8 cellular contexts compared by ENCODE assay signal in genomic region chr18:32469691-32470131, GRCh38. TPM values are rescaled to one million over a fixed set of nuclear protein-coding genes. Genes with fewer than 3 reads are reported as not detected.
A peak's percentile ranks its signal among the peaks of the same experiment; 100 is the strongest.
DNase-seq lines count a peak whose midpoint lies in the region; ATAC-seq and TF ChIP-seq lines count a peak whose summit lies in the region.

No MANE protein-coding gene starts in this region.

- peaks cover 8% of the 10 kb centered on the region for H3K23me2 ChIP-seq in H9 (ENCODE audit: insufficient read length, low read depth, low read length, poor library complexity, severe bottlenecking)

- H2BK12ac ChIP-seq in H9 (ENCODE audit: insufficient read length, low read depth, low read length), result no peak overlapping the region

- H2BK15ac ChIP-seq in H9 (ENCODE audit: low read depth, low read length), result no peak overlapping the region

- H3F3A ChIP-seq in neural progenitor cell (ENCODE audit: low read depth), result peaks cover 25% of the 10 kb centered on the region

- no peak overlapping the region for H2BK20ac ChIP-seq in H9 (ENCODE audit: low read depth, low read length, poor library complexity, severe bottlenecking)

- no peak for ATAC-seq in Panc1
- no peak for ATAC-seq in HG03521 (IDR thresholded peaks at IDR 0.05; ENCODE audit: unreplicated experiment)

- intact Hi-C loops in Panc1 (cut with micrococcal nuclease; ENCODE audit: unreplicated experiment), result loop anchor here (2.0 to 10.0 kb wide), 2 partner anchors 199 to 305 kb away; no protein-coding TSS in a partner anchor

- no peak for TF ChIP-seq CTCF in H9 (conservative IDR thresholded peaks at IDR 0.05)
- no peak for TF ChIP-seq CTCF in Panc1 (IDR thresholded peaks at IDR 0.05)
- no peak for TF ChIP-seq CTCF in endothelial cell (IDR thresholded peaks at IDR 0.05; ENCODE audit: unreplicated experiment)
- TF ChIP-seq CTCF in neural progenitor cell (IDR thresholded peaks at IDR 0.05), result no peak

- no peak overlapping the region for H3K56ac ChIP-seq in H9 (ENCODE audit: insufficient read length, low read depth, low read length)

- CTCF ChIA-PET in Panc1 (lab: Charles Lee), result interaction anchor here (1.8 kb wide), 1 partner anchor 198 kb away, joined by 19 read pairs; no protein-coding TSS in a partner anchor

- no peak overlapping the region for H4K5ac ChIP-seq in H9 (ENCODE audit: insufficient read length, low read depth, low read length)

- no peak overlapping the region for H3T11ph ChIP-seq in H9 (ENCODE audit: low read length)

- WGBS in H9 (ENCODE audit: extremely low coverage, insufficient read length, low lambda C conversion rate), result no CpG with 5 or more reads among the region's 6 CpGs

- no peak for DNase-seq in H9
- DNase-seq in Panc1 (ENCODE audit: low read depth, low spot score), result no peak
- DNase-seq in endothelial cell (ENCODE audit: low spot score), result no peak
- DNase-seq in neural progenitor cell (ENCODE audit: low spot score), result peak; percentile 27
- no peak for DNase-seq in GOT3 (lab: John Stamatoyannopoulos, UW)
- no peak for DNase-seq in middle frontal gyrus (ENCODE audit: extremely low spot score, low spot score)
- no peak for DNase-seq in activated naive CD4-positive, alpha-beta T cell treated with anti-CD3 and anti-CD28 coated beads, Interleukin-2, amount 50 U/mL, for 16 hours

- no peak overlapping the region for H4K91ac ChIP-seq in H9 (ENCODE audit: insufficient read length, low read depth, low read length)

- H3K9ac ChIP-seq in H9 (ENCODE audit: extremely low read depth, insufficient read length, low read length) (no peak overlapping the region), neural progenitor cell (peak overlapping the region; percentile 56)

- no peak overlapping the region for H3K18ac ChIP-seq in H9 (ENCODE audit: insufficient read length, low read depth, low read length)

- peaks cover 10% of the 10 kb centered on the region; the same call in 1 of the 2 replicates for H3K4me1 ChIP-seq in H9 (ENCODE audit: insufficient read depth, low read length)
- H3K4me1 ChIP-seq in Panc1 (ENCODE audit: control insufficient read depth, insufficient read depth, low read length), result peaks cover 8% of the 10 kb centered on the region
- H3K4me1 ChIP-seq in neural progenitor cell, result peaks cover 24% of the 10 kb centered on the region

- H3K36me3 ChIP-seq in Panc1 (ENCODE audit: control insufficient read depth, insufficient read depth, low read length), result no peaks in the 10 kb centered on the region
- H3K36me3 ChIP-seq in neural progenitor cell, result no peaks in the 10 kb centered on the region

- no peak overlapping the region for H2BK5ac ChIP-seq in H9 (ENCODE audit: insufficient read length, low read length)

- no peak overlapping the region for H3K14ac ChIP-seq in H9 (ENCODE audit: insufficient read depth, low read length)

- no peak overlapping the region for H3K27ac Mint-ChIP-seq in H9
- peak overlapping the region; percentile 67 for H3K27ac Mint-ChIP-seq in endothelial cell (ENCODE audit: unreplicated experiment)
- H3K27ac Mint-ChIP-seq in neural progenitor cell, result peak overlapping the region; percentile 55

- H3K9me3 Mint-ChIP-seq in H9, result no peaks in the 10 kb centered on the region; a peak in 1 of 5 replicates
- H3K9me3 Mint-ChIP-seq in endothelial cell (ENCODE audit: unreplicated experiment), result no peaks in the 10 kb centered on the region
- no peaks in the 10 kb centered on the region for H3K9me3 Mint-ChIP-seq in neural progenitor cell

- in situ Hi-C loops in Panc1 (cut with HindIII; ENCODE audit: low pct_unique_long_range_greater_than_20kb, low sequenced_read_pairs), result no loop called here

- no peaks in the 10 kb centered on the region for H3K79me1 ChIP-seq in H9 (ENCODE audit: insufficient read depth, low read depth, low read length, poor library complexity, severe bottlenecking)

- no peak overlapping the region for H4K8ac ChIP-seq in H9 (replicated peaks; ENCODE audit: insufficient read length, low read depth, low read length)

- H3K27ac ChIP-seq in H9 (ENCODE audit: insufficient read length, low read depth, low read length) (no peak overlapping the region), Panc1 (ENCODE audit: low read length) (0 out of 2 replicates have a peak overlapping the region, but pooled peaks have one; percentile 17), neural progenitor cell (no peak overlapping the region)

- H3K79me2 ChIP-seq in H9 (ENCODE audit: insufficient read depth, low read length), result 0 out of 2 replicates have a peak, but pooled peaks cover 3% of the 10 kb centered on the region
- H3K79me2 ChIP-seq in neural progenitor cell (ENCODE audit: low read depth), result peaks cover 53% of the 10 kb centered on the region

- peaks cover 34 to 36% of the 10 kb centered on the region in 2 experiments for H3K4me1 Mint-ChIP-seq in H9
- H3K4me1 Mint-ChIP-seq in endothelial cell (ENCODE audit: unreplicated experiment), result peaks cover 24% of the 10 kb centered on the region
- peaks cover 26% of the 10 kb centered on the region for H3K4me1 Mint-ChIP-seq in neural progenitor cell

- H3K4ac ChIP-seq in H9 (ENCODE audit: low read depth, low read length), result no peak overlapping the region

- H4K20me1 ChIP-seq in H9 (ENCODE audit: control insufficient read depth, insufficient read depth, insufficient read length) (no peaks in the 10 kb centered on the region), neural progenitor cell (ENCODE audit: low read depth) (peaks cover 14% of the 10 kb centered on the region)

- H3K4me2 ChIP-seq in H9 (ENCODE audit: insufficient read depth, insufficient read length, low read length), result peak overlapping the region; percentile 69
- peak overlapping the region; percentile 86 for H3K4me2 ChIP-seq in neural progenitor cell

- no peak overlapping the region for H2AK5ac ChIP-seq in H9 (ENCODE audit: insufficient read length, low read length)

- no peak overlapping the region for H2BK120ac ChIP-seq in H9 (ENCODE audit: low read depth, low read length, poor library complexity, severe bottlenecking)

- H2AFZ ChIP-seq in H9 (ENCODE audit: low read length) (no peak overlapping the region), neural progenitor cell (replicated peaks) (peak overlapping the region; percentile 95)

- H3K23ac ChIP-seq in H9 (ENCODE audit: insufficient read length, low read depth, low read length), result no peak overlapping the region

- POLR2A ChIA-PET in Panc1 (lab: Charles Lee), result no interaction called here

- no peaks in the 10 kb centered on the region for H3K9me3 ChIP-seq in H9 (ENCODE audit: control insufficient read depth, low read depth, low read length)
- H3K9me3 ChIP-seq in Panc1 (ENCODE audit: control insufficient read depth, insufficient read depth, low read depth, low read length), result no peaks in the 10 kb centered on the region
- H3K9me3 ChIP-seq in neural progenitor cell (ENCODE audit: low read depth), result no peaks in the 10 kb centered on the region

- H3K36me3 Mint-ChIP-seq in H9 (ENCODE audit: insufficient read depth in 1 of 3, low read depth in 3 of 3) (peaks cover 0 to 3% (median 0%) of the 10 kb centered on the region in 3 experiments; a peak in 1 of 7 replicates), endothelial cell (ENCODE audit: low read depth, unreplicated experiment) (peaks cover 5% of the 10 kb centered on the region), neural progenitor cell (peaks cover 2% of the 10 kb centered on the region)

- BruUV-seq in Panc1 (replicated peaks; lab: Mats Ljungman, UMichigan), result no TSS peak

- H3K4me3 ChIP-seq in Panc1 (ENCODE audit: low read depth in 2 of 2, low read length in 2 of 2) (peak overlapping the region; percentile 67 to 71), neural progenitor cell (peak overlapping the region; percentile 97)

- peaks cover 48% of the 10 kb centered on the region for H3K27me3 Mint-ChIP-seq in H9 (ENCODE audit: low read depth)
- H3K27me3 Mint-ChIP-seq in endothelial cell (ENCODE audit: unreplicated experiment), result peaks cover 17% of the 10 kb centered on the region
- H3K27me3 Mint-ChIP-seq in neural progenitor cell (ENCODE audit: insufficient read depth, low read depth), result peaks cover 18% of the 10 kb centered on the region

- peak overlapping the region; percentile 72 to 90 for H3K4me3 Mint-ChIP-seq in H9
- H3K4me3 Mint-ChIP-seq in endothelial cell (ENCODE audit: unreplicated experiment), result peak overlapping the region; percentile 93
- peak overlapping the region; percentile 96 for H3K4me3 Mint-ChIP-seq in neural progenitor cell

- H3K27me3 ChIP-seq in H9 (ENCODE audit: insufficient read depth, low read length) (peaks cover 3% of the 10 kb centered on the region; the same call in 1 of the 2 replicates), Panc1 (ENCODE audit: control insufficient read depth, insufficient read depth, low read length) (no peaks in the 10 kb centered on the region), neural progenitor cell (peaks cover 25% of the 10 kb centered on the region)

RNA-seq across cellular contexts. Expression of gene GAREM1, which starts 1.0 kb away (rescaled TPM):
- total RNA-seq in H9 (2021) (4.4 and 5.2 TPM in 2 replicates), Panc1 (2021; ENCODE audit: unreplicated experiment) (4.7 TPM), endothelial cell (ENCODE audit: unreplicated experiment) (1.2 TPM), neural progenitor cell (ENCODE audit: low replicate concordance) (5.1 and 6.2 TPM in 2 replicates)
- 1.4 TPM for polyA plus RNA-seq in Panc1 (2012; ENCODE audit: insufficient read length)

Comparison
In these comparisons a context has a peak if more than half of its experiments do, and no peak if none do; other contexts are left out.
1. H3K27ac Mint-ChIP-seq: peak in endothelial cell (single experiment) and neural progenitor cell (single experiment); none in H9 (0 of 3).
2. Peak in every context shown above with its lines, with median percentiles within 50 percentile points of each other: H3K4me3 Mint-ChIP-seq.